In the genomic region with DNA sequence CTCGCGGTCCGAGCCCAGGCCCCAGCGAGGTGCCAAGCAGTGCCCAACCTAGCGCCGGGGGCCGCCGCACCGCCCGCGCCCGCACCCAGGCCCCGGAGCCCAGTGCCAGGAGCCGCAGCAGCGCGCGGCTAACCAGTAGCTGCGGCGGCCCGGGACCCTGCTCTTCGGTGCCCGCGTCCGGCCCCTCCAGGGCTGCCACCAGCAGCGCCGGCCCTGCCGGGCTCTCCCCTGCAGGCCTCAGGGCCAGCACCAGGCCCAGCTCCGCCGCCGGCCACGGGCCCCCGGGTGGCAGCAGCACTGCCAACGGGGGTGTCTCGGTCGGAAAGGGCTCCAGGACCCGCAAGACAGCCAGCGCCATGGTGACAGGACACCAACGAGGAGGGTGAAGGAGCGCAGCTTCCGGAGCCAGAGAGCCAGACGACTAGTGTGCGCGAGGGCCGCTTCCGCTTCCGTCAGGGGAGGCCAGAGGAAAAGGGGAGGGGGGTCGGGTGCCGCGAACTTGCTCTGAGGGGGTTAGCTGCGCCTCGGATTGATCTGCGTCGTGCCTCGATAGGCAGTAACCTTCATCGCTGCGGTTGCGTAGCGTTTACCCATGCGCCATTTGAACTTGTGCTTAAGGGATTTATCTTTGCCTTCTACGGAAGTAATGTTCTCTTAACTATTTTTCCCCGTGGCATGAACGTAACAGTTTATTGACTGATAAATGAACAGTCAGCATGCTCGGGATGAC, we compare ENCODE assay signal across 8 cellular contexts. TPM values are rescaled to one million over a fixed set of nuclear protein-coding genes. Genes with fewer than 3 reads are reported as not detected.
DNase-seq lines count a peak whose midpoint lies in the region; ATAC-seq and TF ChIP-seq lines count a peak whose summit lies in the region.

A gene with protein sequence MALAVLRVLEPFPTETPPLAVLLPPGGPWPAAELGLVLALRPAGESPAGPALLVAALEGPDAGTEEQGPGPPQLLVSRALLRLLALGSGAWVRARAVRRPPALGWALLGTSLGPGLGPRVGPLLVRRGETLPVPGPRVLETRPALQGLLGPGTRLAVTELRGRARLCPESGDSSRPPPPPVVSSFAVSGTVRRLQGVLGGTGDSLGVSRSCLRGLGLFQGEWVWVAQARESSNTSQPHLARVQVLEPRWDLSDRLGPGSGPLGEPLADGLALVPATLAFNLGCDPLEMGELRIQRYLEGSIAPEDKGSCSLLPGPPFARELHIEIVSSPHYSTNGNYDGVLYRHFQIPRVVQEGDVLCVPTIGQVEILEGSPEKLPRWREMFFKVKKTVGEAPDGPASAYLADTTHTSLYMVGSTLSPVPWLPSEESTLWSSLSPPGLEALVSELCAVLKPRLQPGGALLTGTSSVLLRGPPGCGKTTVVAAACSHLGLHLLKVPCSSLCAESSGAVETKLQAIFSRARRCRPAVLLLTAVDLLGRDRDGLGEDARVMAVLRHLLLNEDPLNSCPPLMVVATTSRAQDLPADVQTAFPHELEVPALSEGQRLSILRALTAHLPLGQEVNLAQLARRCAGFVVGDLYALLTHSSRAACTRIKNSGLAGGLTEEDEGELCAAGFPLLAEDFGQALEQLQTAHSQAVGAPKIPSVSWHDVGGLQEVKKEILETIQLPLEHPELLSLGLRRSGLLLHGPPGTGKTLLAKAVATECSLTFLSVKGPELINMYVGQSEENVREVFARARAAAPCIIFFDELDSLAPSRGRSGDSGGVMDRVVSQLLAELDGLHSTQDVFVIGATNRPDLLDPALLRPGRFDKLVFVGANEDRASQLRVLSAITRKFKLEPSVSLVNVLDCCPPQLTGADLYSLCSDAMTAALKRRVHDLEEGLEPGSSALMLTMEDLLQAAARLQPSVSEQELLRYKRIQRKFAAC (minus strand): TSS at position 389 of the 730 bp plus-strand sequence. CDS start 31 bp downstream, at position 358.

- peaks cover 22% of the 10 kb centered on the region; the same call in 1 of the 2 replicates for H3K79me2 ChIP-seq in OCI-LY7 (ENCODE audit: insufficient read depth, low read depth, low read length)

- peak within 1 kb of the TSS; percentile 92 for H3K4ac ChIP-seq in IMR-90 (ENCODE audit: low read depth, low read length)

- H2BK20ac ChIP-seq in IMR-90 (ENCODE audit: low read depth, low read length): peak within 1 kb of the TSS; percentile 51

- H2AFZ ChIP-seq in IMR-90 (replicated peaks; ENCODE audit: low read length, poor library complexity): peak within 1 kb of the TSS; percentile 94
- peak within 1 kb of the TSS; percentile 85 for H2AFZ ChIP-seq in OCI-LY7 (ENCODE audit: low read length)

- intact Hi-C loops in IMR-90 (cut with micrococcal nuclease): loop anchor here (2.0 to 5.0 kb wide), 2 partner anchors 50 to 77 kb away; a partner anchor contains a TSS
- intact Hi-C loops in OCI-LY7 (cut with micrococcal nuclease; ENCODE audit: unreplicated experiment): loop anchor here (1.0 kb wide), 1 partner anchor 50 kb away; a partner anchor contains a TSS
- intact Hi-C loops in mucosa of descending colon (cut with DNase I, micrococcal nuclease): no loop called here

- H3K4me2 ChIP-seq in IMR-90 (ENCODE audit: low read depth, low read length) (peak within 1 kb of the TSS; percentile 92), OCI-LY7 (ENCODE audit: low read length) (peak within 1 kb of the TSS; percentile 82)

- ATAC-seq in GM21529 (IDR thresholded peaks at IDR 0.05; ENCODE audit: unreplicated experiment): peak; percentile 91
- ATAC-seq in IMR-90 (ENCODE audit: low read depth): peak; percentile 93
- ATAC-seq in mucosa of descending colon: peak; percentile 94

- H3K27me3 ChIP-seq in IMR-90 (ENCODE audit: control insufficient read depth, insufficient read depth, low read length): no peaks in the 10 kb centered on the region

- H4K20me1 ChIP-seq in IMR-90 (ENCODE audit: insufficient read depth, low read length): peaks cover 8% of the 10 kb centered on the region; the same call in 1 of the 2 replicates
- no peaks in the 10 kb centered on the region for H4K20me1 ChIP-seq in OCI-LY7 (ENCODE audit: insufficient read depth, low read length)

- peak within 1 kb of the TSS; percentile 82 to 99 for H4K8ac ChIP-seq in IMR-90 (ENCODE audit: low read depth in 2 of 2, low read length in 2 of 2)

- H3K9me3 ChIP-seq in IMR-90 (ENCODE audit: control insufficient read depth, insufficient read depth, low read length) (no peaks in the 10 kb centered on the region), OCI-LY7 (ENCODE audit: low read length) (no peaks in the 10 kb centered on the region), mucosa of descending colon (no peaks in the 10 kb centered on the region)

- H3K9ac ChIP-seq in IMR-90 (ENCODE audit: low read depth, low read length): peak within 1 kb of the TSS; percentile 95

- peaks cover 13% of the 10 kb centered on the region for H3K9me1 ChIP-seq in IMR-90 (ENCODE audit: insufficient read depth, low read length)

- dilution Hi-C loops in IMR-90 (cut with HindIII; ENCODE audit: low sequenced_read_pairs, unreplicated experiment): no loop called here

- H3K27ac ChIP-seq in IMR-90 (ENCODE audit: insufficient read depth, low read length) (peak within 1 kb of the TSS; percentile 83), OCI-LY7 (ENCODE audit: low read depth, low read length, poor library complexity, severe bottlenecking) (peak within 1 kb of the TSS; percentile 50), epithelial cell of prostate (peak within 1 kb of the TSS; percentile 76)

- H3K14ac ChIP-seq in IMR-90 (replicated peaks; ENCODE audit: low read depth, low read length): peak within 1 kb of the TSS; percentile 94

- peak within 1 kb of the TSS; percentile 68 for H3K4me3 ChIP-seq in IMR-90 (ENCODE audit: insufficient read depth, low read depth, low read length)
- peak within 1 kb of the TSS; percentile 88 for H3K4me3 ChIP-seq in OCI-LY7 (ENCODE audit: low read depth, low read length, poor library complexity, severe bottlenecking)
- H3K4me3 ChIP-seq in mucosa of descending colon: peak within 1 kb of the TSS; percentile 69

- peaks cover 5% of the 10 kb centered on the region for H3K4me1 ChIP-seq in IMR-90 (ENCODE audit: control insufficient read depth, insufficient read depth, low read length)
- H3K4me1 ChIP-seq in OCI-LY7 (ENCODE audit: insufficient read depth, low read length, poor library complexity, severe bottlenecking): peaks cover 27% of the 10 kb centered on the region
- peaks cover 14% of the 10 kb centered on the region for H3K4me1 ChIP-seq in mucosa of descending colon (ENCODE audit: low read depth)

- H3K9me2 ChIP-seq in OCI-LY7 (ENCODE audit: insufficient read depth, low read length): no peaks in the 10 kb centered on the region

- in situ Hi-C loops in IMR-90 (cut with MboI; ENCODE audit: low sequenced_read_pairs): loop anchor here (5.0 kb wide), 1 partner anchor 47 kb away; no protein-coding TSS in a partner anchor

- peaks cover 5% of the 10 kb centered on the region for H3K36me3 ChIP-seq in IMR-90 (ENCODE audit: control insufficient read depth, insufficient read depth, low read length)
- peaks cover 21% of the 10 kb centered on the region for H3K36me3 ChIP-seq in OCI-LY7 (ENCODE audit: insufficient read depth, low read length)
- H3K36me3 ChIP-seq in mucosa of descending colon (ENCODE audit: low read depth): no peaks in the 10 kb centered on the region

- TF ChIP-seq POLR2A in IMR-90 (IDR thresholded peaks at IDR 0.05; ENCODE audit: low read depth, low read length): peak; percentile 83

- peak within 1 kb of the TSS; percentile 93 for H3K23ac ChIP-seq in IMR-90 (ENCODE audit: low read depth, low read length)

- H3K18ac ChIP-seq in IMR-90 (ENCODE audit: low read depth, low read length): peak within 1 kb of the TSS; percentile 39

- peak within 1 kb of the TSS; percentile 75 for H2BK5ac ChIP-seq in IMR-90 (ENCODE audit: low read depth, low read length, poor library complexity, severe bottlenecking)

- 0% methylated on average over 59 of the region's 63 CpGs; no CpG with 5 or more reads in 1 of the 2 experiments for WGBS in IMR-90 (ENCODE audit: extremely low coverage in 2 of 2, insufficient read length in 1 of 2), 2 experiments

- peak within 1 kb of the TSS; percentile 33; the same call in 1 of the 3 replicates for H2BK15ac ChIP-seq in IMR-90 (ENCODE audit: low read depth, low read length)

- peak within 1 kb of the TSS; percentile 50 for H2BK120ac ChIP-seq in IMR-90 (ENCODE audit: low read depth, low read length)

- BruUV-seq in IMR-90 (replicated peaks; lab: Mats Ljungman, UMichigan) (no TSS peak), OCI-LY7 (replicated peaks; lab: Mats Ljungman, UMichigan) (no TSS peak)

- H3K56ac ChIP-seq in IMR-90 (ENCODE audit: extremely low read depth, insufficient read depth, low read length): peak within 1 kb of the TSS; percentile 89

- peak within 1 kb of the TSS; percentile 99 for H2AK9ac ChIP-seq in IMR-90 (replicated peaks; ENCODE audit: low read depth, low read length, poor library complexity)

- TF ChIP-seq RAD21 in IMR-90 (IDR thresholded peaks at IDR 0.05; ENCODE audit: low read length): no peak

- H3K79me1 ChIP-seq in IMR-90 (ENCODE audit: low read depth in 1 of 2, low read length in 2 of 2): peaks cover 9 to 42% of the 10 kb centered on the region in 2 experiments

- TF ChIP-seq CTCF in IMR-90 (conservative IDR thresholded peaks at IDR 0.05; ENCODE audit: low read depth, low read length) (no peak), OCI-LY7 (conservative IDR thresholded peaks at IDR 0.05; ENCODE audit: low read length) (no peak), mucosa of descending colon (IDR thresholded peaks at IDR 0.05) (no peak)

- POLR2A ChIA-PET in IMR-90 (lab: Charles Lee; ENCODE audit: unreplicated experiment): no interaction called here
- POLR2A ChIA-PET in OCI-LY7 (lab: Charles Lee): interaction anchor here (0.5 to 2.6 kb wide), 10 partner anchors 12 to 1209 kb away, joined by 3 to 18 read pairs (median 4); a partner anchor contains a TSS

- H4K91ac ChIP-seq in IMR-90 (ENCODE audit: insufficient read depth, low read depth, low read length): peak within 1 kb of the TSS; percentile 85

- H4K5ac ChIP-seq in IMR-90 (ENCODE audit: low read depth, low read length): peak within 1 kb of the TSS; percentile 50

- CTCF ChIA-PET in IMR-90 (lab: Yijun Ruan, JAX): no interaction called here
- CTCF ChIA-PET in OCI-LY7 (lab: Charles Lee; ENCODE audit: unreplicated experiment): interaction anchor here (1.2 kb wide), 1 partner anchor 35 kb away, joined by 3 read pairs; a partner anchor contains a TSS

- peak within 1 kb of the TSS; percentile 93 for H2AK5ac ChIP-seq in IMR-90 (ENCODE audit: low read depth, low read length)

- peak; percentile 90 for DNase-seq in D341Med (ENCODE audit: low spot score)
- peak; percentile 80 for DNase-seq in IMR-90
- peak; percentile 96 for DNase-seq in OCI-LY7 (ENCODE audit: low spot score)
- peak; percentile 90 for DNase-seq in activated T-cell treated with anti-CD3 and anti-CD28 coated beads for 24 hours (ENCODE audit: low read depth)
- no peak for DNase-seq in epithelial cell of prostate (ENCODE audit: low read depth, low spot score)
- DNase-seq in mucosa of descending colon: peak; percentile 92 to 96 (median 94)
- peak; percentile 76 to 87 for DNase-seq in stimulated activated CD8-positive, alpha-beta memory T cell treated with anti-CD3 and anti-CD28 coated beads, Interleukin-4, amount 100 ng/mL, for 4 hours (ENCODE audit: low read depth in 2 of 2, low spot score in 1 of 2)

RNA-seq across cellular contexts. Expression of the gene that starts here (rescaled TPM):
- total RNA-seq in IMR-90 (2012; rRNA removed): 9.4 and 10.6 TPM in 2 replicates
- polyA plus RNA-seq in IMR-90 (2012; rRNA removed): 9.6 and 10.4 TPM in 2 replicates
- polyA plus RNA-seq in IMR-90 (2012; cell fraction: cytosol; rRNA removed): 10.2 and 10.6 TPM in 2 replicates
- polyA plus RNA-seq in IMR-90 (2012; cell fraction: nucleus; rRNA removed; ENCODE audit: low replicate concordance): 24.1 and 53.7 TPM in 2 replicates
- total RNA-seq in OCI-LY7 (2014; rRNA removed; shearing (Covaris generic)): 24.7 and 26.3 TPM in 2 replicates
- total RNA-seq in OCI-LY7 (2022): 22.4 and 23.8 TPM in 2 replicates
- 10 to 100 TPM; 14.3 to 38.6 (median 20.6) TPM for total RNA-seq in mucosa of descending colon

Comparison
In these comparisons a context has a peak if more than half of its experiments do, and no peak if none do; other contexts are left out.
1. intact Hi-C loops: an anchor here in IMR-90 (2.0 to 5.0 kb wide) and OCI-LY7 (1.0 kb wide); none called in mucosa of descending colon.